Comparison of ENCODE assay signal across 1 cellular context in genomic region chr5:139682016-139682975, GRCh38.
TF ChIP-seq lines count a peak whose summit lies in the region.

No MANE protein-coding gene starts in this region.

TF ChIP-seq in WTC11, 78 proteins besides CTCF, POLR2A, EP300 and RAD21 (continued from another document):
- TF ChIP-seq, protein P1, sequence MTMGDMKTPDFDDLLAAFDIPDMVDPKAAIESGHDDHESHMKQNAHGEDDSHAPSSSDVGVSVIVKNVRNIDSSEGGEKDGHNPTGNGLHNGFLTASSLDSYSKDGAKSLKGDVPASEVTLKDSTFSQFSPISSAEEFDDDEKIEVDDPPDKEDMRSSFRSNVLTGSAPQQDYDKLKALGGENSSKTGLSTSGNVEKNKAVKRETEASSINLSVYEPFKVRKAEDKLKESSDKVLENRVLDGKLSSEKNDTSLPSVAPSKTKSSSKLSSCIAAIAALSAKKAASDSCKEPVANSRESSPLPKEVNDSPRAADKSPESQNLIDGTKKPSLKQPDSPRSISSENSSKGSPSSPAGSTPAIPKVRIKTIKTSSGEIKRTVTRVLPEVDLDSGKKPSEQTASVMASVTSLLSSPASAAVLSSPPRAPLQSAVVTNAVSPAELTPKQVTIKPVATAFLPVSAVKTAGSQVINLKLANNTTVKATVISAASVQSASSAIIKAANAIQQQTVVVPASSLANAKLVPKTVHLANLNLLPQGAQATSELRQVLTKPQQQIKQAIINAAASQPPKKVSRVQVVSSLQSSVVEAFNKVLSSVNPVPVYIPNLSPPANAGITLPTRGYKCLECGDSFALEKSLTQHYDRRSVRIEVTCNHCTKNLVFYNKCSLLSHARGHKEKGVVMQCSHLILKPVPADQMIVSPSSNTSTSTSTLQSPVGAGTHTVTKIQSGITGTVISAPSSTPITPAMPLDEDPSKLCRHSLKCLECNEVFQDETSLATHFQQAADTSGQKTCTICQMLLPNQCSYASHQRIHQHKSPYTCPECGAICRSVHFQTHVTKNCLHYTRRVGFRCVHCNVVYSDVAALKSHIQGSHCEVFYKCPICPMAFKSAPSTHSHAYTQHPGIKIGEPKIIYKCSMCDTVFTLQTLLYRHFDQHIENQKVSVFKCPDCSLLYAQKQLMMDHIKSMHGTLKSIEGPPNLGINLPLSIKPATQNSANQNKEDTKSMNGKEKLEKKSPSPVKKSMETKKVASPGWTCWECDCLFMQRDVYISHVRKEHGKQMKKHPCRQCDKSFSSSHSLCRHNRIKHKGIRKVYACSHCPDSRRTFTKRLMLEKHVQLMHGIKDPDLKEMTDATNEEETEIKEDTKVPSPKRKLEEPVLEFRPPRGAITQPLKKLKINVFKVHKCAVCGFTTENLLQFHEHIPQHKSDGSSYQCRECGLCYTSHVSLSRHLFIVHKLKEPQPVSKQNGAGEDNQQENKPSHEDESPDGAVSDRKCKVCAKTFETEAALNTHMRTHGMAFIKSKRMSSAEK (CRISPR knock-in tag; IDR thresholded peaks at IDR 0.05; ENCODE audit: borderline replicate concordance): no peak
- TF ChIP-seq ZNF263 (CRISPR knock-in tag; IDR thresholded peaks at IDR 0.05; ENCODE audit: low read depth) (no peak), ZNF396 (CRISPR knock-in tag; IDR thresholded peaks at IDR 0.05; ENCODE audit: borderline replicate concordance) (no peak), FOXP1 (CRISPR knock-in tag; IDR thresholded peaks at IDR 0.05; ENCODE audit: borderline replicate concordance) (no peak)
- TF ChIP-seq, protein P2, sequence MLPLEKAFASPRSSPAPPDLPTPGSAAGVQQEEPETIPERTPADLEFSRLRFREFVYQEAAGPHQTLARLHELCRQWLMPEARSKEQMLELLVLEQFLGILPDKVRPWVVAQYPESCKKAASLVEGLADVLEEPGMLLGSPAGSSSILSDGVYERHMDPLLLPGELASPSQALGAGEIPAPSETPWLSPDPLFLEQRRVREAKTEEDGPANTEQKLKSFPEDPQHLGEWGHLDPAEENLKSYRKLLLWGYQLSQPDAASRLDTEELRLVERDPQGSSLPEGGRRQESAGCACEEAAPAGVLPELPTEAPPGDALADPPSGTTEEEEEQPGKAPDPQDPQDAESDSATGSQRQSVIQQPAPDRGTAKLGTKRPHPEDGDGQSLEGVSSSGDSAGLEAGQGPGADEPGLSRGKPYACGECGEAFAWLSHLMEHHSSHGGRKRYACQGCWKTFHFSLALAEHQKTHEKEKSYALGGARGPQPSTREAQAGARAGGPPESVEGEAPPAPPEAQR (CRISPR knock-in tag; IDR thresholded peaks at IDR 0.05): no peak
- TF ChIP-seq, protein P3, sequence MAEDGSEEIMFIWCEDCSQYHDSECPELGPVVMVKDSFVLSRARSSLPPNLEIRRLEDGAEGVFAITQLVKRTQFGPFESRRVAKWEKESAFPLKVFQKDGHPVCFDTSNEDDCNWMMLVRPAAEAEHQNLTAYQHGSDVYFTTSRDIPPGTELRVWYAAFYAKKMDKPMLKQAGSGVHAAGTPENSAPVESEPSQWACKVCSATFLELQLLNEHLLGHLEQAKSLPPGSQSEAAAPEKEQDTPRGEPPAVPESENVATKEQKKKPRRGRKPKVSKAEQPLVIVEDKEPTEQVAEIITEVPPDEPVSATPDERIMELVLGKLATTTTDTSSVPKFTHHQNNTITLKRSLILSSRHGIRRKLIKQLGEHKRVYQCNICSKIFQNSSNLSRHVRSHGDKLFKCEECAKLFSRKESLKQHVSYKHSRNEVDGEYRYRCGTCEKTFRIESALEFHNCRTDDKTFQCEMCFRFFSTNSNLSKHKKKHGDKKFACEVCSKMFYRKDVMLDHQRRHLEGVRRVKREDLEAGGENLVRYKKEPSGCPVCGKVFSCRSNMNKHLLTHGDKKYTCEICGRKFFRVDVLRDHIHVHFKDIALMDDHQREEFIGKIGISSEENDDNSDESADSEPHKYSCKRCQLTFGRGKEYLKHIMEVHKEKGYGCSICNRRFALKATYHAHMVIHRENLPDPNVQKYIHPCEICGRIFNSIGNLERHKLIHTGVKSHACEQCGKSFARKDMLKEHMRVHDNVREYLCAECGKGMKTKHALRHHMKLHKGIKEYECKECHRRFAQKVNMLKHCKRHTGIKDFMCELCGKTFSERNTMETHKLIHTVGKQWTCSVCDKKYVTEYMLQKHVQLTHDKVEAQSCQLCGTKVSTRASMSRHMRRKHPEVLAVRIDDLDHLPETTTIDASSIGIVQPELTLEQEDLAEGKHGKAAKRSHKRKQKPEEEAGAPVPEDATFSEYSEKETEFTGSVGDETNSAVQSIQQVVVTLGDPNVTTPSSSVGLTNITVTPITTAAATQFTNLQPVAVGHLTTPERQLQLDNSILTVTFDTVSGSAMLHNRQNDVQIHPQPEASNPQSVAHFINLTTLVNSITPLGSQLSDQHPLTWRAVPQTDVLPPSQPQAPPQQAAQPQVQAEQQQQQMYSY (CRISPR knock-in tag; IDR thresholded peaks at IDR 0.05): no peak
